8 cellular contexts compared by ENCODE assay signal in the genomic region with DNA sequence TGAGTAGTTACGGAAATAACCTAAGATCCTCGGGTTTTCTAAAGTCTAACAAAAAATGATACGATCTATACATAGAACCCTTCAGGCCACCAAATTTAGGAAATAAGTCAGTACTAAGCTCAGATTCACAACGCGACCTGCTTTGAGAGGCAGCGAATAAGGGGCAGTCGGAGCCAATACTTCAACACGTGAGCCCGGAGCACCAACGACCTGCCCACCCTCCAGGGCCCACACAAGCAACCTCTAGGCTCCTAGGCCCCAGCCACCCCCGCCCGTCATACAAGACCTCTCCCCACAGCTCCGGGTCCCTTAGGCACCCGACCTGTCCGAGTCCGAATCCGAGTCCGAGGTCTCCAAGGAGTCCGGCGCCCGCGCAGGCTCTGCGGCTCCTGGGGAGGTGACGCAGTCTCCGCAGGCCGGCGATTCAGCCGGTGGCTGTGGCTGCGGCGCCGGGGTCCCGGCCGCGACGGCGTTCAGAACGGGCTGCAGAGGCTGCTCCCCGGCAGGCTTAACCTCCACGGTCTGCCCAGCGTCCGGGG. TPM values are rescaled to one million over a fixed set of nuclear protein-coding genes. Genes with fewer than 3 reads are reported as not detected.
DNase-seq lines count a peak whose midpoint lies in the region; ATAC-seq and TF ChIP-seq lines count a peak whose summit lies in the region.

No MANE protein-coding gene starts in this region.

- H3K4me1 ChIP-seq in BE2C (0 out of 2 replicates have a peak, but pooled peaks cover 2% of the 10 kb centered on the region), SJSA1 (replicated peaks) (peaks cover 16% of the 10 kb centered on the region), cardiac muscle cell (ENCODE audit: low read depth) (peaks cover 23% of the 10 kb centered on the region), upper lobe of right lung (peaks cover 11% of the 10 kb centered on the region)

- peak; percentile 57 for ATAC-seq in GM19035 (IDR thresholded peaks at IDR 0.05; ENCODE audit: unreplicated experiment)
- ATAC-seq in HG03342 (IDR thresholded peaks at IDR 0.05; ENCODE audit: unreplicated experiment) = peak; percentile 56
- peak; percentile 79 for ATAC-seq in upper lobe of right lung

- H3K9me3 ChIP-seq in BE2C (no peaks in the 10 kb centered on the region), SJSA1 (replicated peaks) (no peaks in the 10 kb centered on the region), cardiac muscle cell (ENCODE audit: low read depth) (no peaks in the 10 kb centered on the region), upper lobe of right lung (no peaks in the 10 kb centered on the region)

- TF ChIP-seq CTCF in BE2C (IDR thresholded peaks at IDR 0.05; ENCODE audit: low read depth, low read length) = no peak
- TF ChIP-seq CTCF in cardiac muscle cell (IDR thresholded peaks at IDR 0.05; ENCODE audit: low read depth, low read length) = no peak
- TF ChIP-seq CTCF in upper lobe of right lung (IDR thresholded peaks at IDR 0.05) = no peak

- H3K27ac ChIP-seq in SJSA1 (peak overlapping the region; percentile 59), cardiac muscle cell (peak overlapping the region; percentile 96), upper lobe of right lung (peak overlapping the region; percentile 94)

- H3K27me3 ChIP-seq in BE2C (no peaks in the 10 kb centered on the region), SJSA1 (replicated peaks) (no peaks in the 10 kb centered on the region), cardiac muscle cell (no peaks in the 10 kb centered on the region), upper lobe of right lung (no peaks in the 10 kb centered on the region)

- H3K4me3 ChIP-seq in BE2C (ENCODE audit: low read depth, low read length) (peak overlapping the region; percentile 92), SJSA1 (peak overlapping the region; percentile 77), cardiac muscle cell (peak overlapping the region; percentile 85), upper lobe of right lung (peak overlapping the region; percentile 86)

- H3K36me3 ChIP-seq in BE2C (peaks cover 11% of the 10 kb centered on the region), SJSA1 (peaks cover 31% of the 10 kb centered on the region), cardiac muscle cell (peaks cover 6% of the 10 kb centered on the region), upper lobe of right lung (peaks cover 12% of the 10 kb centered on the region)

- peak; percentile 52 for DNase-seq in BE2C
- peak in 1 of 2 experiments; percentile 48 for DNase-seq in SJSA1 (ENCODE audit: low read depth in 1 of 2, low spot score in 2 of 2)
- peak; percentile 67 for DNase-seq in activated naive CD4-positive, alpha-beta T cell treated with anti-CD3 and anti-CD28 coated beads, Interleukin-2, amount 50 U/mL, for 16 hours
- DNase-seq in cardiac muscle cell (ENCODE audit: low read depth in 1 of 2, low spot score in 1 of 2) = peak; percentile 53 to 78
- DNase-seq in pons (ENCODE audit: low spot score) = peak; percentile 16
- peak; percentile 83 for DNase-seq in upper lobe of right lung

- intact Hi-C loops in upper lobe of right lung (cut with DNase I) = no loop called here

RNA-seq across cellular contexts. Expression of a gene that starts 0.6 kb away (rescaled TPM):
- 11.1 TPM for polyA plus RNA-seq in BE2C (2012; ENCODE audit: insufficient read depth, insufficient read length, low read depth)
- total RNA-seq in SJSA1 (2014; rRNA removed; shearing (Covaris generic)) = 6.8 and 8.1 TPM in 2 replicates
- total RNA-seq in cardiac muscle cell (20.5 and 31.6 TPM in 2 replicates), upper lobe of right lung (23.2 TPM)
- polyA plus RNA-seq in cardiac muscle cell = 9.1 TPM in 2 replicates
